ENCODE assay signal across 9 cellular contexts in genomic region chr11:110778351-110778750, GRCh38.
A peak's percentile ranks its signal among the peaks of the same experiment; 100 is the strongest.
DNase-seq lines count a peak whose midpoint lies in the region; ATAC-seq and TF ChIP-seq lines count a peak whose summit lies in the region.
"Had no signal": no experiment of that assay in that cellular context is flagged by ENCODE, and none has a peak within 500 bp of the region (broad histone marks: within the 10 kb centered on the region; RNA-seq: fewer than 3 reads in every experiment).

No MANE protein-coding gene starts in this region.

- no peak for TF ChIP-seq POLR2A in stomach (IDR thresholded peaks at IDR 0.05)

- H3K36me3 ChIP-seq in stomach = no peaks in the 10 kb centered on the region

- peak overlapping the region; percentile 40 for H3K27ac ChIP-seq in epithelial cell of prostate
- H3K27ac ChIP-seq in stomach = peak overlapping the region; percentile 34 to 82 (median 63)

- H3K9me3 ChIP-seq in stomach = peaks cover 0 to 9% (median 3%) of the 10 kb centered on the region in 4 donors

- intact Hi-C loops in stomach (cut with DNase I; ENCODE audit: low total_unique reads) = no loop called here

- no peak overlapping the region for H3K4me3 ChIP-seq in stomach

- ATAC-seq in GM18909 (IDR thresholded peaks at IDR 0.05; ENCODE audit: poor library complexity, unreplicated experiment) (peak; percentile 70), HG03354 (IDR thresholded peaks at IDR 0.05; ENCODE audit: poor library complexity, severe bottlenecking, unreplicated experiment) (peak; percentile 80)

- TF ChIP-seq EP300 in stomach (IDR thresholded peaks at IDR 0.05) = no peak

- H3K4me1 ChIP-seq in stomach = peaks cover 5 to 26% (median 21%) of the 10 kb centered on the region in 4 donors

- no peak for TF ChIP-seq CTCF in stomach (IDR thresholded peaks at IDR 0.05)

- DNase-seq in epithelial cell of prostate (ENCODE audit: low read depth, low spot score) = no peak
- DNase-seq in stomach = no peak
- DNase-seq in nucleus accumbens (lab: John Stamatoyannopoulos, UW) = no peak
- DNase-seq in NCI-H526 treated with DMSO at 0.1 percent for 48 hours (lab: John Stamatoyannopoulos, UW) = no peak
- no peak for DNase-seq in stimulated activated CD4-positive, alpha-beta T cell treated with anti-CD3 and anti-CD28 coated beads, Interleukin-4, amount 100 ng/mL, for 24 hours
- no peak for DNase-seq in HuH-7.5 (ENCODE audit: low spot score)
- DNase-seq: DND-41 had no signal

- H3K27me3 ChIP-seq in stomach = no peaks in the 10 kb centered on the region

- WGBS in stomach, 5 donors = 0 to 13% (median 4%) methylated on average over 1 of the region's 1 CpG
